33 cellular contexts compared by ENCODE assay signal in genomic region chr2:195769975-195770374, GRCh38.
"Had no signal": no experiment of that assay in that cellular context is flagged by ENCODE, and none has a peak within 500 bp of the region (broad histone marks: within the 10 kb centered on the region; RNA-seq: fewer than 3 reads in every experiment).

No MANE protein-coding gene starts in this region.

- DNase-seq: activated CD4-positive, alpha-beta T cell treated with anti-CD3 and anti-CD28 coated beads for 36 hours; activated CD4-positive, alpha-beta T cell treated with anti-CD3 and anti-CD28 coated beads, Interleukin-2, amount 10 ng/mL, durations not matched to agents 7 days and 5 days; activated CD4-positive, alpha-beta T cell treated with anti-CD3 and anti-CD28 coated beads, Interleukin-2, amount 50 U/mL, for 48 hours; activated CD8-positive, alpha-beta T cell treated with anti-CD3 and anti-CD28 coated beads, Interleukin-2, amount 10 ng/mL, durations not matched to agents 7 days and 5 days; activated gamma-delta T cell; activated naive CD4-positive, alpha-beta T cell treated with Interleukin-2 at 50 U/mL for 16 hours; activated naive CD8-positive, alpha-beta T cell treated with anti-CD3 and anti-CD28 coated beads, Interleukin-2, amount 10 ng/mL, durations not matched to agents 7 days and 5 days; activated T-cell treated with anti-CD3 and anti-CD28 coated beads, Interleukin-2, amount 50 U/mL, for 24 hours; body of pancreas; caudate nucleus; NCI-H1092; NCI-H1436 treated with DMSO at 0.1 percent for 48 hours; NCI-H1694 treated with DMSO at 0.1 percent for 48 hours; NCI-H2029; NCI-H510A; NCI-H526; NCI-H748 treated with DMSO at 0.1 percent for 48 hours; NK-92 treated with Interleukin-12 subunit alpha and Interleukin-12 subunit beta, amount 100 ng/mL, for 24 hours; PC-9; Right ventricle myocardium superior; SK-N-SH had no signal

- H3K4me3 Mint-ChIP-seq: activated CD4-positive, alpha-beta T cell treated with anti-CD3 and anti-CD28 coated beads for 36 hours; activated CD4-positive, alpha-beta T cell treated with anti-CD3 and anti-CD28 coated beads, Interleukin-2, amount 10 ng/mL, durations not matched to agents 7 days and 5 days; activated CD8-positive, alpha-beta T cell treated with anti-CD3 and anti-CD28 coated beads, Interleukin-2, amount 10 ng/mL, durations not matched to agents 7 days and 5 days; activated naive CD4-positive, alpha-beta T cell treated with anti-CD3 and anti-CD28 coated beads, Interleukin-2, amount 50 U/mL, for 24 hours; activated naive CD8-positive, alpha-beta T cell treated with anti-CD3 and anti-CD28 coated beads, Interleukin-2, amount 10 ng/mL, durations not matched to agents 7 days and 5 days; activated T-cell treated with anti-CD3 and anti-CD28 coated beads, Interleukin-2, amount 50 U/mL, for 24 hours; T-helper 1 cell treated with Interleukin-12 subunit alpha and Interleukin-12 subunit beta and Interleukin-4 antibody, amounts not matched to agents 30 μg/mL and 1 μg/mL, for 36 hours; T-helper 2 cell treated with Interferon-gamma antibody and Interleukin-4, amounts not matched to agents 5 μg/mL and 100 μg/mL, for 36 hours; WTC11 had no signal

- H3K4me1 ChIP-seq: body of pancreas, breast epithelium, SJSA1 had no signal

- H3K27me3 ChIP-seq: body of pancreas, breast epithelium, SJSA1 had no signal

- H2AFZ ChIP-seq: PC-9 had no signal

- H3K9ac ChIP-seq: KMS-11, SK-N-SH had no signal

- H3K4me1 Mint-ChIP-seq: activated CD4-positive, alpha-beta T cell treated with anti-CD3 and anti-CD28 coated beads for 36 hours; activated CD4-positive, alpha-beta T cell treated with anti-CD3 and anti-CD28 coated beads, Interleukin-2, amount 10 ng/mL, durations not matched to agents 7 days and 5 days; activated naive CD4-positive, alpha-beta T cell treated with anti-CD3 and anti-CD28 coated beads, Interleukin-2, amount 50 U/mL, for 24 hours; activated naive CD8-positive, alpha-beta T cell treated with anti-CD3 and anti-CD28 coated beads, Interleukin-2, amount 10 ng/mL, durations not matched to agents 7 days and 5 days had no signal

- H3K36me3 ChIP-seq: breast epithelium, SJSA1 had no signal

- H3K9me3 Mint-ChIP-seq: activated T-helper 2 cell treated with anti-CD3 and anti-CD28 coated beads, Interferon-gamma antibody, Interleukin-2, Interleukin-4, amounts not matched to agents 10 μg/mL and 5 μg/mL and 100 μg/mL, durations not matched to agents 14 hours and 24 hours and 36 hours had no signal

- H3K36me3 Mint-ChIP-seq: activated naive CD4-positive, alpha-beta T cell treated with anti-CD3 and anti-CD28 coated beads, Interleukin-2, amount 50 U/mL, for 24 hours; activated naive CD8-positive, alpha-beta T cell treated with anti-CD3 and anti-CD28 coated beads, Interleukin-2, amount 10 ng/mL, durations not matched to agents 7 days and 5 days; WTC11 had no signal

- H3K27me3 Mint-ChIP-seq: activated CD4-positive, alpha-beta T cell treated with anti-CD3 and anti-CD28 coated beads for 36 hours; activated naive CD4-positive, alpha-beta T cell treated with anti-CD3 and anti-CD28 coated beads, Interleukin-2, amount 50 U/mL, for 24 hours; activated T-cell treated with anti-CD3 and anti-CD28 coated beads, Interleukin-2, amount 50 U/mL, for 24 hours had no signal

- H3K4me3 ChIP-seq: body of pancreas, breast epithelium, PC-9, SJSA1 had no signal

- FAIRE-seq: astrocyte, RCC 7860, TTC549 had no signal

- H3K27ac Mint-ChIP-seq: activated CD4-positive, alpha-beta T cell treated with anti-CD3 and anti-CD28 coated beads for 36 hours; activated CD4-positive, alpha-beta T cell treated with anti-CD3 and anti-CD28 coated beads, Interleukin-2, amount 10 ng/mL, durations not matched to agents 7 days and 5 days; activated CD8-positive, alpha-beta T cell treated with anti-CD3 and anti-CD28 coated beads, Interleukin-2, amount 10 ng/mL, durations not matched to agents 7 days and 5 days; activated naive CD4-positive, alpha-beta T cell treated with anti-CD3 and anti-CD28 coated beads, Interleukin-2, amount 50 U/mL, for 24 hours; activated naive CD8-positive, alpha-beta T cell treated with anti-CD3 and anti-CD28 coated beads, Interleukin-2, amount 10 ng/mL, durations not matched to agents 7 days and 5 days; activated T-cell treated with anti-CD3 and anti-CD28 coated beads, Interleukin-2, amount 50 U/mL, for 24 hours; activated T-helper 2 cell treated with anti-CD3 and anti-CD28 coated beads, Interferon-gamma antibody, Interleukin-2, Interleukin-4, amounts not matched to agents 10 μg/mL and 5 μg/mL and 100 μg/mL, durations not matched to agents 14 hours and 24 hours and 36 hours; T-helper 1 cell treated with Interleukin-12 subunit alpha and Interleukin-12 subunit beta and Interleukin-4 antibody, amounts not matched to agents 30 μg/mL and 1 μg/mL, for 36 hours; T-helper 2 cell treated with Interferon-gamma antibody and Interleukin-4, amounts not matched to agents 5 μg/mL and 100 μg/mL, for 36 hours; WTC11 had no signal

- H3K9me3 ChIP-seq: body of pancreas, SJSA1, SK-N-SH had no signal

- H3K4me2 ChIP-seq: KMS-11, PC-9, SK-N-SH had no signal

- H3K27ac ChIP-seq: body of pancreas, breast epithelium, KMS-11, PC-9, RWPE1, SJSA1 had no signal
